ENCODE assay signal across 18 cellular contexts in genomic region chr17:31323551-31323950, GRCh38. TPM values are rescaled to one million over a fixed set of nuclear protein-coding genes. Genes with fewer than 3 reads are reported as not detected.
DNase-seq lines count a peak whose midpoint lies in the region; ATAC-seq and TF ChIP-seq lines count a peak whose summit lies in the region.
"Had no signal": no experiment of that assay in that cellular context is flagged by ENCODE, and none has a peak within 500 bp of the region (broad histone marks: within the 10 kb centered on the region; RNA-seq: fewer than 3 reads in every experiment).

No MANE protein-coding gene starts in this region.

- H3T11ph ChIP-seq in H9 (ENCODE audit: low read length): no peak overlapping the region

- H4K8ac ChIP-seq in H9 (replicated peaks; ENCODE audit: insufficient read length, low read depth, low read length) (no peak overlapping the region), neuronal stem cell (ENCODE audit: low read depth, low read length) (no peak overlapping the region)

- H3K4me2 ChIP-seq in H9 (ENCODE audit: insufficient read depth, insufficient read length, low read length) (no peak overlapping the region), neuronal stem cell (ENCODE audit: insufficient read depth, low read length, poor library complexity, severe bottlenecking) (no peak overlapping the region)

- H3K79me2 ChIP-seq in H9 (ENCODE audit: insufficient read depth, low read length): no peaks in the 10 kb centered on the region

- H3K4me1 ChIP-seq in H9 (ENCODE audit: insufficient read depth, low read length) (no peaks in the 10 kb centered on the region), neuronal stem cell (ENCODE audit: control insufficient read depth in 2 of 2, insufficient read depth in 1 of 2, low read depth in 1 of 2, low read length in 2 of 2) (peaks cover 0 to 3% of the 10 kb centered on the region in 2 donors), uterus (no peaks in the 10 kb centered on the region)
- H3K4me1 ChIP-seq in naive thymus-derived CD4-positive, alpha-beta T cell (ENCODE audit: control insufficient read depth in 2 of 2, insufficient read depth in 2 of 2, low read length in 2 of 2): peaks cover 7 to 13% of the 10 kb centered on the region in 2 donors
- H3K4me1 ChIP-seq: ascending aorta had no signal

- intact Hi-C loops in activated CD4-positive, alpha-beta memory T cell treated with anti-CD3 and anti-CD28 coated beads for 36 hours (cut with micrococcal nuclease): loop anchor here (5.0 kb wide), 1 partner anchor 501 kb away; the partner anchor contains the start of gene CRLF3
- intact Hi-C loops in activated T-helper 1 cell treated with anti-CD3 and anti-CD28 coated beads, Interleukin-12 subunit alpha, Interleukin-12 subunit beta, Interleukin-2, Interleukin-4 antibody, amounts not matched to agents 30 ng/mL and 10 ng/mL and 1 ng/mL, durations not matched to agents 14 hours and 24 hours and 36 hours (cut with micrococcal nuclease): no loop called here
- intact Hi-C loops in naive thymus-derived CD4-positive, alpha-beta T cell (cut with micrococcal nuclease): loop anchor here in 1 of 2 donors (5.0 kb wide), 2 partner anchors 36 to 316 kb away; no protein-coding TSS in a partner anchor
- intact Hi-C loops in uterus (cut with DNase I; ENCODE audit: low total_unique reads): no loop called here

- H3K14ac ChIP-seq in H9 (ENCODE audit: insufficient read depth, low read length) (no peak overlapping the region), neuronal stem cell (ENCODE audit: low read length) (no peak overlapping the region)

- TF ChIP-seq POLR2A in uterus (IDR thresholded peaks at IDR 0.05): no peak

- H3K23me2 ChIP-seq in H9 (ENCODE audit: insufficient read length, low read depth, low read length, poor library complexity, severe bottlenecking): no peaks in the 10 kb centered on the region

- peaks cover 39% of the 10 kb centered on the region for H3K36me3 Mint-ChIP-seq in activated CD4-positive, alpha-beta memory T cell treated with anti-CD3 and anti-CD28 coated beads, Interleukin-2, amount 10 ng/mL, durations not matched to agents 7 days and 5 days (ENCODE audit: low read depth)
- peaks cover 15% of the 10 kb centered on the region for H3K36me3 Mint-ChIP-seq in activated CD4-positive, alpha-beta memory T cell treated with anti-CD3 and anti-CD28 coated beads for 36 hours
- peaks cover 0 to 23% (median 4%) of the 10 kb centered on the region in 3 experiments; a peak in 3 of 7 replicates for H3K36me3 Mint-ChIP-seq in H9 (ENCODE audit: insufficient read depth in 1 of 3, low read depth in 3 of 3)
- H3K36me3 Mint-ChIP-seq in activated T-helper 1 cell treated with anti-CD3 and anti-CD28 coated beads, Interleukin-12 subunit alpha, Interleukin-12 subunit beta, Interleukin-2, Interleukin-4 antibody, amounts not matched to agents 30 ng/mL and 10 ng/mL and 1 ng/mL, durations not matched to agents 14 hours and 24 hours and 36 hours (ENCODE audit: low read depth): peaks cover 16% of the 10 kb centered on the region
- H3K36me3 Mint-ChIP-seq in naive thymus-derived CD4-positive, alpha-beta T cell: peaks cover 4 to 26% (median 22%) of the 10 kb centered on the region in 5 donors

- no peak overlapping the region for H3K4me3 Mint-ChIP-seq in activated CD4-positive, alpha-beta memory T cell treated with anti-CD3 and anti-CD28 coated beads, Interleukin-2, amount 10 ng/mL, durations not matched to agents 7 days and 5 days
- no peak overlapping the region for H3K4me3 Mint-ChIP-seq in activated CD4-positive, alpha-beta memory T cell treated with anti-CD3 and anti-CD28 coated beads for 36 hours
- no peak overlapping the region for H3K4me3 Mint-ChIP-seq in H9
- no peak overlapping the region for H3K4me3 Mint-ChIP-seq in activated T-helper 1 cell treated with anti-CD3 and anti-CD28 coated beads, Interleukin-12 subunit alpha, Interleukin-12 subunit beta, Interleukin-2, Interleukin-4 antibody, amounts not matched to agents 30 ng/mL and 10 ng/mL and 1 ng/mL, durations not matched to agents 14 hours and 24 hours and 36 hours
- peak overlapping the region in 2 of 10 donors; percentile 10 to 32 for H3K4me3 Mint-ChIP-seq in naive thymus-derived CD4-positive, alpha-beta T cell

- H2BK20ac ChIP-seq in H9 (ENCODE audit: low read depth, low read length, poor library complexity, severe bottlenecking): no peak overlapping the region

- ATAC-seq in naive thymus-derived CD4-positive, alpha-beta T cell: no peak
- no peak for ATAC-seq in HG02973 (IDR thresholded peaks at IDR 0.05; ENCODE audit: unreplicated experiment)
- ATAC-seq: left lung had no signal

- POLR2A ChIA-PET in activated CD4-positive, alpha-beta memory T cell treated with anti-CD3 and anti-CD28 coated beads, Interleukin-2, amount 10 ng/mL, durations not matched to agents 7 days and 5 days (lab: Charles Lee): interaction anchor here (0.8 to 1.3 kb wide), 2 partner anchors 8 to 10 kb away, joined by 3 to 4 read pairs; partner anchors contain the start of gene EVI2B
- POLR2A ChIA-PET in activated CD4-positive, alpha-beta memory T cell treated with anti-CD3 and anti-CD28 coated beads for 36 hours (lab: Charles Lee): no interaction called here
- POLR2A ChIA-PET in naive thymus-derived CD4-positive, alpha-beta T cell (lab: Charles Lee): interaction anchor here (3.7 kb wide), 1 partner anchor 11 kb away, joined by 26 read pairs; the partner anchor contains the start of gene EVI2B

- H3K36me3 ChIP-seq in naive thymus-derived CD4-positive, alpha-beta T cell (ENCODE audit: control insufficient read depth in 2 of 3, insufficient read depth in 3 of 3, low read length in 3 of 3): no peaks in the 10 kb centered on the region
- peaks cover 7 to 42% of the 10 kb centered on the region in 2 donors for H3K36me3 ChIP-seq in neuronal stem cell (replicated peaks in 1 of 2; ENCODE audit: control insufficient read depth in 2 of 2, insufficient read depth in 2 of 2, low read length in 2 of 2)
- H3K36me3 ChIP-seq in uterus: no peaks in the 10 kb centered on the region

- H3K4me1 Mint-ChIP-seq in activated CD4-positive, alpha-beta memory T cell treated with anti-CD3 and anti-CD28 coated beads, Interleukin-2, amount 10 ng/mL, durations not matched to agents 7 days and 5 days: peaks cover 25% of the 10 kb centered on the region
- peaks cover 31% of the 10 kb centered on the region for H3K4me1 Mint-ChIP-seq in activated CD4-positive, alpha-beta memory T cell treated with anti-CD3 and anti-CD28 coated beads for 36 hours (ENCODE audit: low read depth)
- 0 out of 4 replicates have a peak, but pooled peaks cover 0 to 3% of the 10 kb centered on the region in 2 experiments for H3K4me1 Mint-ChIP-seq in H9
- peaks cover 41% of the 10 kb centered on the region for H3K4me1 Mint-ChIP-seq in activated T-helper 1 cell treated with anti-CD3 and anti-CD28 coated beads, Interleukin-12 subunit alpha, Interleukin-12 subunit beta, Interleukin-2, Interleukin-4 antibody, amounts not matched to agents 30 ng/mL and 10 ng/mL and 1 ng/mL, durations not matched to agents 14 hours and 24 hours and 36 hours (ENCODE audit: low read depth)
- peaks cover 15 to 37% (median 22%) of the 10 kb centered on the region in 7 donors for H3K4me1 Mint-ChIP-seq in naive thymus-derived CD4-positive, alpha-beta T cell

- H2BK12ac ChIP-seq in H9 (ENCODE audit: insufficient read length, low read depth, low read length) (no peak overlapping the region), neuronal stem cell (ENCODE audit: low read length) (no peak overlapping the region)

- no peak overlapping the region for H3K4me3 ChIP-seq in naive thymus-derived CD4-positive, alpha-beta T cell (ENCODE audit: low read length)
- H3K4me3 ChIP-seq in neuronal stem cell (ENCODE audit: low read length in 2 of 2) (no peak overlapping the region), uterus (no peak overlapping the region)
- H3K4me3 ChIP-seq: ascending aorta, left lung had no signal

- no peaks in the 10 kb centered on the region for H3K9me3 Mint-ChIP-seq in activated CD4-positive, alpha-beta memory T cell treated with anti-CD3 and anti-CD28 coated beads, Interleukin-2, amount 10 ng/mL, durations not matched to agents 7 days and 5 days
- H3K9me3 Mint-ChIP-seq in activated CD4-positive, alpha-beta memory T cell treated with anti-CD3 and anti-CD28 coated beads for 36 hours: no peaks in the 10 kb centered on the region
- H3K9me3 Mint-ChIP-seq in H9: no peaks in the 10 kb centered on the region
- H3K9me3 Mint-ChIP-seq in activated T-helper 1 cell treated with anti-CD3 and anti-CD28 coated beads, Interleukin-12 subunit alpha, Interleukin-12 subunit beta, Interleukin-2, Interleukin-4 antibody, amounts not matched to agents 30 ng/mL and 10 ng/mL and 1 ng/mL, durations not matched to agents 14 hours and 24 hours and 36 hours: no peaks in the 10 kb centered on the region
- H3K9me3 Mint-ChIP-seq in naive thymus-derived CD4-positive, alpha-beta T cell: no peaks in the 10 kb centered on the region

- H3K9me3 ChIP-seq in H9 (ENCODE audit: control insufficient read depth, low read depth, low read length) (no peaks in the 10 kb centered on the region), neuronal stem cell (replicated peaks in 1 of 2; ENCODE audit: control insufficient read depth in 2 of 2, insufficient read depth in 1 of 2, low read depth in 1 of 2, low read length in 2 of 2) (no peaks in the 10 kb centered on the region), uterus (no peaks in the 10 kb centered on the region)
- H3K9me3 ChIP-seq in naive thymus-derived CD4-positive, alpha-beta T cell (ENCODE audit: control insufficient read depth in 2 of 3, low read length in 3 of 3): no peaks in the 10 kb centered on the region
- H3K9me3 ChIP-seq: ascending aorta, left lung had no signal

- H3K79me1 ChIP-seq in H9 (ENCODE audit: insufficient read depth, low read depth, low read length, poor library complexity, severe bottlenecking) (no peaks in the 10 kb centered on the region), neuronal stem cell (ENCODE audit: low read depth, low read length) (no peaks in the 10 kb centered on the region)

- no peak overlapping the region for H4K5ac ChIP-seq in H9 (ENCODE audit: insufficient read length, low read depth, low read length)

- H2BK15ac ChIP-seq in H9 (ENCODE audit: low read depth, low read length) (no peak overlapping the region), neuronal stem cell (ENCODE audit: low read length) (no peak overlapping the region)

- H3K9ac ChIP-seq in H9 (ENCODE audit: extremely low read depth, insufficient read length, low read length) (no peak overlapping the region), neuronal stem cell (ENCODE audit: low read depth, low read length, poor library complexity) (no peak overlapping the region)

- no peaks in the 10 kb centered on the region for H3K27me3 Mint-ChIP-seq in activated CD4-positive, alpha-beta memory T cell treated with anti-CD3 and anti-CD28 coated beads, Interleukin-2, amount 10 ng/mL, durations not matched to agents 7 days and 5 days
- no peaks in the 10 kb centered on the region for H3K27me3 Mint-ChIP-seq in activated CD4-positive, alpha-beta memory T cell treated with anti-CD3 and anti-CD28 coated beads for 36 hours
- H3K27me3 Mint-ChIP-seq in H9 (ENCODE audit: low read depth): no peaks in the 10 kb centered on the region
- H3K27me3 Mint-ChIP-seq in activated T-helper 1 cell treated with anti-CD3 and anti-CD28 coated beads, Interleukin-12 subunit alpha, Interleukin-12 subunit beta, Interleukin-2, Interleukin-4 antibody, amounts not matched to agents 30 ng/mL and 10 ng/mL and 1 ng/mL, durations not matched to agents 14 hours and 24 hours and 36 hours (ENCODE audit: insufficient read depth): no peaks in the 10 kb centered on the region
- H3K27me3 Mint-ChIP-seq in naive thymus-derived CD4-positive, alpha-beta T cell: no peaks in the 10 kb centered on the region

- H3K27me3 ChIP-seq in H9 (ENCODE audit: insufficient read depth, low read length) (no peaks in the 10 kb centered on the region), neuronal stem cell (ENCODE audit: control insufficient read depth in 3 of 3, insufficient read depth in 3 of 3, low read depth in 1 of 3, low read length in 3 of 3) (no peaks in the 10 kb centered on the region), uterus (no peaks in the 10 kb centered on the region)
- no peaks in the 10 kb centered on the region for H3K27me3 ChIP-seq in naive thymus-derived CD4-positive, alpha-beta T cell (ENCODE audit: control insufficient read depth in 2 of 2, insufficient read depth in 2 of 2, low read length in 2 of 2)
- H3K27me3 ChIP-seq: ascending aorta, left lung had no signal

- CTCF ChIA-PET in activated CD4-positive, alpha-beta memory T cell treated with anti-CD3 and anti-CD28 coated beads, Interleukin-2, amount 10 ng/mL, durations not matched to agents 7 days and 5 days (lab: Charles Lee): interaction anchor here (0.7 kb wide), 1 partner anchor 68 kb away, joined by 3 read pairs; the partner anchor contains the start of gene RAB11FIP4
- CTCF ChIA-PET in activated CD4-positive, alpha-beta memory T cell treated with anti-CD3 and anti-CD28 coated beads for 36 hours (lab: Charles Lee): interaction anchor here (0.8 kb wide), 1 partner anchor 13 kb away, joined by 3 read pairs; no protein-coding TSS in a partner anchor
- CTCF ChIA-PET in naive thymus-derived CD4-positive, alpha-beta T cell (lab: Charles Lee): interaction anchor here (1.1 to 1.2 kb wide), 2 partner anchors 50 to 67 kb away, joined by 3 to 7 read pairs; no protein-coding TSS in a partner anchor

- H2AFZ ChIP-seq in H9 (ENCODE audit: low read length): no peak overlapping the region
- no peak overlapping the region for H2AFZ ChIP-seq in neuronal stem cell (ENCODE audit: low read length)

- H4K91ac ChIP-seq in H9 (ENCODE audit: insufficient read length, low read depth, low read length) (no peak overlapping the region), neuronal stem cell (ENCODE audit: low read depth, low read length, poor library complexity) (no peak overlapping the region)

- H3K4ac ChIP-seq in H9 (ENCODE audit: low read depth, low read length): no peak overlapping the region
- no peak overlapping the region for H3K4ac ChIP-seq in neuronal stem cell (ENCODE audit: low read length)

- no peak for DNase-seq in activated CD4-positive, alpha-beta memory T cell treated with anti-CD3 and anti-CD28 coated beads, Interleukin-2, amount 10 ng/mL, durations not matched to agents 7 days and 5 days
- no peak for DNase-seq in activated CD4-positive, alpha-beta memory T cell treated with anti-CD3 and anti-CD28 coated beads for 36 hours
- DNase-seq in H9 (no peak), neuronal stem cell (ENCODE audit: low spot score) (no peak), uterus (no peak)
- DNase-seq in activated T-helper 1 cell treated with anti-CD3 and anti-CD28 coated beads, Interleukin-12 subunit alpha, Interleukin-12 subunit beta, Interleukin-2, Interleukin-4 antibody, amounts not matched to agents 30 ng/mL and 10 ng/mL and 1 ng/mL, durations not matched to agents 14 hours and 24 hours and 36 hours (ENCODE audit: low spot score): no peak
- DNase-seq in naive thymus-derived CD4-positive, alpha-beta T cell: no peak
- DNase-seq: activated effector memory CD4-positive, alpha-beta T cell treated with anti-CD3 and anti-CD28 coated beads, Interleukin-2, amount 50 U/mL, for 16 hours; cerebellar nuclear complex; effector CD8-positive, alpha-beta T cell; left lung; NCI-H1048; NCI-H1930; NCI-H446 treated with DMSO at 0.1 percent for 48 hours had no signal

- H2BK5ac ChIP-seq in H9 (ENCODE audit: insufficient read length, low read length): no peak overlapping the region
- H2BK5ac ChIP-seq in neuronal stem cell (ENCODE audit: low read length): no peak overlapping the region

- H3K23ac ChIP-seq in H9 (ENCODE audit: insufficient read length, low read depth, low read length) (no peak overlapping the region), neuronal stem cell (ENCODE audit: low read depth, low read length, poor library complexity) (no peak overlapping the region)

- no peak overlapping the region for H2BK120ac ChIP-seq in H9 (ENCODE audit: low read depth, low read length, poor library complexity, severe bottlenecking)
- no peak overlapping the region for H2BK120ac ChIP-seq in neuronal stem cell (ENCODE audit: low read depth, low read length)

- peak overlapping the region; percentile 53 for H3K27ac Mint-ChIP-seq in activated CD4-positive, alpha-beta memory T cell treated with anti-CD3 and anti-CD28 coated beads, Interleukin-2, amount 10 ng/mL, durations not matched to agents 7 days and 5 days
- H3K27ac Mint-ChIP-seq in activated CD4-positive, alpha-beta memory T cell treated with anti-CD3 and anti-CD28 coated beads for 36 hours: no peak overlapping the region
- peak overlapping the region in 2 of 3 experiments; percentile 10 to 17; a peak in 2 of 7 replicates for H3K27ac Mint-ChIP-seq in H9
- H3K27ac Mint-ChIP-seq in activated T-helper 1 cell treated with anti-CD3 and anti-CD28 coated beads, Interleukin-12 subunit alpha, Interleukin-12 subunit beta, Interleukin-2, Interleukin-4 antibody, amounts not matched to agents 30 ng/mL and 10 ng/mL and 1 ng/mL, durations not matched to agents 14 hours and 24 hours and 36 hours: peak overlapping the region; percentile 1
- peak overlapping the region in 8 of 9 donors; percentile 32 to 82 (median 70) for H3K27ac Mint-ChIP-seq in naive thymus-derived CD4-positive, alpha-beta T cell

- H2AK5ac ChIP-seq in H9 (ENCODE audit: insufficient read length, low read length) (no peak overlapping the region), neuronal stem cell (ENCODE audit: low read depth, low read length) (no peak overlapping the region)

- no peak overlapping the region for H3K56ac ChIP-seq in H9 (ENCODE audit: insufficient read length, low read depth, low read length)

- TF ChIP-seq CTCF in H9 (conservative IDR thresholded peaks at IDR 0.05) (no peak), uterus (IDR thresholded peaks at IDR 0.05) (no peak)

- no peak overlapping the region for H3K18ac ChIP-seq in H9 (ENCODE audit: insufficient read length, low read depth, low read length)
- no peak overlapping the region for H3K18ac ChIP-seq in neuronal stem cell (ENCODE audit: low read length)

- H4K20me1 ChIP-seq in H9 (ENCODE audit: control insufficient read depth, insufficient read depth, insufficient read length): no peaks in the 10 kb centered on the region

- H3K27ac ChIP-seq in H9 (ENCODE audit: insufficient read length, low read depth, low read length): no peak overlapping the region
- H3K27ac ChIP-seq in naive thymus-derived CD4-positive, alpha-beta T cell (ENCODE audit: low read depth, low read length): no peak overlapping the region
- no peak overlapping the region for H3K27ac ChIP-seq in neuronal stem cell (replicated peaks; ENCODE audit: low read length)
- H3K27ac ChIP-seq in uterus: no peak overlapping the region
- H3K27ac ChIP-seq: ascending aorta, left lung had no signal

RNA-seq across cellular contexts. Expression of gene EVI2A, which starts 2.1 kb away (rescaled TPM):
- 100 to 1,000 TPM; 109 to 110 TPM for total RNA-seq in activated CD4-positive, alpha-beta memory T cell treated with anti-CD3 and anti-CD28 coated beads, Interleukin-2, amount 10 ng/mL, durations not matched to agents 7 days and 5 days
- total RNA-seq in activated CD4-positive, alpha-beta memory T cell treated with anti-CD3 and anti-CD28 coated beads for 36 hours: 10 to 100 TPM; 24.5 to 25.5 TPM
- not detected in 2 replicates for total RNA-seq in H9 (2021)
- 46.3 and 47.9 TPM in 2 replicates for total RNA-seq in activated T-helper 1 cell treated with anti-CD3 and anti-CD28 coated beads, Interleukin-12 subunit alpha, Interleukin-12 subunit beta, Interleukin-2, Interleukin-4 antibody, amounts not matched to agents 30 ng/mL and 10 ng/mL and 1 ng/mL, durations not matched to agents 14 hours and 24 hours and 36 hours
- 100 to 1,000 TPM in 2 of 5 experiments, 10 to 100 TPM in 3; 40.9 to 134 (median 60.2) TPM for total RNA-seq in naive thymus-derived CD4-positive, alpha-beta T cell
- 10 to 100 TPM; 61.1 to 68.3 TPM for polyA plus RNA-seq in naive thymus-derived CD4-positive, alpha-beta T cell
- polyA plus RNA-seq in neuronal stem cell (2013, experiment 1 of 2): not detected
- not detected for polyA plus RNA-seq in neuronal stem cell (2013, experiment 2 of 2)
- 10 to 100 TPM in 2 of 4 donors, 1 to 10 TPM in 2; 2.0 to 17.9 (median 7.2) TPM for total RNA-seq in uterus

RNA-seq across cellular contexts. Expression of gene EVI2B, which starts 9.7 kb away (rescaled TPM):
- 100 to 1,000 TPM; 109 TPM for total RNA-seq in activated CD4-positive, alpha-beta memory T cell treated with anti-CD3 and anti-CD28 coated beads, Interleukin-2, amount 10 ng/mL, durations not matched to agents 7 days and 5 days
- total RNA-seq in activated CD4-positive, alpha-beta memory T cell treated with anti-CD3 and anti-CD28 coated beads for 36 hours: 10 to 100 TPM; 14.1 to 15.9 TPM
- total RNA-seq in H9 (2021): not detected in 2 replicates
- 21.7 and 25.1 TPM in 2 replicates for total RNA-seq in activated T-helper 1 cell treated with anti-CD3 and anti-CD28 coated beads, Interleukin-12 subunit alpha, Interleukin-12 subunit beta, Interleukin-2, Interleukin-4 antibody, amounts not matched to agents 30 ng/mL and 10 ng/mL and 1 ng/mL, durations not matched to agents 14 hours and 24 hours and 36 hours
- 100 to 1,000 TPM in 3 of 5 experiments, 10 to 100 TPM in 2; 57.8 to 154 (median 134) TPM for total RNA-seq in naive thymus-derived CD4-positive, alpha-beta T cell
- polyA plus RNA-seq in naive thymus-derived CD4-positive, alpha-beta T cell: 10 to 100 TPM; 80.4 to 84.4 TPM
- not detected for polyA plus RNA-seq in neuronal stem cell (2013, experiment 1 of 2)
- not detected for polyA plus RNA-seq in neuronal stem cell (2013, experiment 2 of 2)
- 1 to 10 TPM in 3 of 4 donors, under 1 TPM in 1; 0.76 to 9.1 (median 2.9) TPM for total RNA-seq in uterus
- total RNA-seq: Daoy had no signal

RNA-seq across cellular contexts. Expression of gene OMG, which starts 26.5 kb away (rescaled TPM):
- total RNA-seq in activated CD4-positive, alpha-beta memory T cell treated with anti-CD3 and anti-CD28 coated beads, Interleukin-2, amount 10 ng/mL, durations not matched to agents 7 days and 5 days: under 1 TPM; 0.55 to 0.65 TPM
- under 1 TPM; 0.15 to 0.19 TPM for total RNA-seq in activated CD4-positive, alpha-beta memory T cell treated with anti-CD3 and anti-CD28 coated beads for 36 hours
- total RNA-seq in H9 (2021): not detected in 2 replicates
- 0.10 TPM in 2 replicates for total RNA-seq in activated T-helper 1 cell treated with anti-CD3 and anti-CD28 coated beads, Interleukin-12 subunit alpha, Interleukin-12 subunit beta, Interleukin-2, Interleukin-4 antibody, amounts not matched to agents 30 ng/mL and 10 ng/mL and 1 ng/mL, durations not matched to agents 14 hours and 24 hours and 36 hours
- 1 to 10 TPM in 1 of 5 experiments, under 1 TPM in 4; 0.41 to 1.0 (median 0.81) TPM for total RNA-seq in naive thymus-derived CD4-positive, alpha-beta T cell
- not detected for polyA plus RNA-seq in naive thymus-derived CD4-positive, alpha-beta T cell
- polyA plus RNA-seq in neuronal stem cell (2013, experiment 1 of 2): not detected
- polyA plus RNA-seq in neuronal stem cell (2013, experiment 2 of 2): not detected
- 1 to 10 TPM in 1 of 4 donors, under 1 TPM in 1, not detected in 2; 0.51 to 1.0 TPM for total RNA-seq in uterus
- total RNA-seq: ascending aorta, Daoy, RPMI7951 had no signal
